In genomic region chr16:57299719-57300386, GRCh38 we compare ENCODE assay signal across 1 cellular context.
TF ChIP-seq lines count a peak whose summit lies in the region.

No MANE protein-coding gene starts in this region.

TF ChIP-seq in HEK293, 187 proteins besides CTCF, POLR2A, EP300 and RAD21 (continued from another document):
- TF ChIP-seq, protein P1, sequence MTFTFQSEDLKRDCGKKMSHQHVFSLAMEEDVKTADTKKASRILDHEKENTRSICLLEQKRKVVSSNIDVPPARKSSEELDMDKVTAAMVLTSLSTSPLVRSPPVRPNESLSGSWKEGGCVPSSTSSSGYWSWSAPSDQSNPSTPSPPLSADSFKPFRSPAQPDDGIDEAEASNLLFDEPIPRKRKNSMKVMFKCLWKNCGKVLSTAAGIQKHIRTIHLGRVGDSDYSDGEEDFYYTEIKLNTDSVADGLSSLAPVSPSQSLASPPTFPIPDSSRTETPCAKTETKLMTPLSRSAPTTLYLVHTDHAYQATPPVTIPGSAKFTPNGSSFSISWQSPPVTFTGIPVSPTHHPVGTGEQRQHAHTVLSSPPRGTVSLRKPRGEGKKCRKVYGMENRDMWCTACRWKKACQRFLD (tag by site-specific recombination; IDR thresholded peaks at IDR 0.05): no peak
- TF ChIP-seq ZNF548 (tag by site-specific recombination; IDR thresholded peaks at IDR 0.05) (no peak), ZBTB26 (tag by site-specific recombination; optimal IDR thresholded peaks at IDR 0.05) (peak; percentile 22)
